Comparison of ENCODE assay signal across 23 cellular contexts in genomic region chr3:2915826-2916225, GRCh38.
"Had no signal": no experiment of that assay in that cellular context is flagged by ENCODE, and none has a peak within 500 bp of the region (broad histone marks: within the 10 kb centered on the region; RNA-seq: fewer than 3 reads in every experiment).

No MANE protein-coding gene starts in this region.

- H3K36me3 ChIP-seq: adrenal gland, ascending aorta, brain microvascular endothelial cell, pancreas, right atrium auricular region, spleen, vagina had no signal

- H3K4me3 ChIP-seq: adrenal gland, ascending aorta, hepatocyte, pancreas, psoas muscle, right atrium auricular region, spleen, testis, vagina had no signal

- H3K27me3 ChIP-seq: adrenal gland, ascending aorta, brain microvascular endothelial cell, foreskin keratinocyte, hepatocyte, pancreas, right atrium auricular region, spleen, testis, vagina had no signal

- DNase-seq: activated B cell treated with CpG ODN at 0.5 μM for 24 hours; activated CD4-positive, alpha-beta T cell treated with anti-CD3 and anti-CD28 coated beads for 36 hours; activated CD4-positive, alpha-beta T cell treated with anti-CD3 and anti-CD28 coated beads, Interleukin-2, amount 50 U/mL, for 4 hours; activated CD8-positive, alpha-beta memory T cell treated with anti-CD3 and anti-CD28 coated beads for 24 hours; activated CD8-positive, alpha-beta memory T cell treated with anti-CD3 and anti-CD28 coated beads, Interleukin-2, amount 50 U/mL, for 4 hours; activated naive CD4-positive, alpha-beta T cell; activated T-cell treated with anti-CD3 and anti-CD28 coated beads, Interleukin-2, amount 50 U/mL, for 24 hours; adrenal gland; brain microvascular endothelial cell; caudate nucleus; effector CD4-positive, alpha-beta T cell; foreskin keratinocyte; pancreas; psoas muscle; spleen; stimulated activated CD4-positive, alpha-beta T cell treated with anti-CD3 and anti-CD28 coated beads, Interleukin-4, amount 100 ng/mL, for 1 hour; stimulated activated naive CD4-positive, alpha-beta T cell; testis; trophoblast cell had no signal
